In the genomic region with DNA sequence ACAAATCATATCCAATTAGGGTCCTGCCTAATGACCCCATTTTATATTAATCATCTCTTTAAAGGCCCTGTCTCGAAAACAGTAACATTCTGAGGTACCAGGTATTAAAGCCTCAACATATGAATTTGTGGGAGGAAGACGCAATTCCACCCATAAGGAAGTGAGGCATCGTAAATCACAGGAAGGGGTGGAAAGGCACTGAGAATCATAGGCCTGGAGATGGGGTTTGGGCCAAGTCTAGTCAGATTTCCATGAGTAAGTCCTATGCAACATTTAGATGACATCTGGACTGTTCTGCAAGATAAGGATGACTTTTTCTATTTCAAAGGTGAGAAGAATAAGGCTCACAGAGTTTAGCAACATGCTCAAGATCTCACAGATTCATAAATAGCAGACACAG, we compare ENCODE assay signal across 23 cellular contexts.
A peak's percentile ranks its signal among the peaks of the same experiment; 100 is the strongest.
DNase-seq lines count a peak whose midpoint lies in the region; ATAC-seq and TF ChIP-seq lines count a peak whose summit lies in the region.
"Had no signal": no experiment of that assay in that cellular context is flagged by ENCODE, and none has a peak within 500 bp of the region (broad histone marks: within the 10 kb centered on the region; RNA-seq: fewer than 3 reads in every experiment).

No MANE protein-coding gene starts in this region.

- H4K20me1 ChIP-seq in PC-3 (ENCODE audit: low read length): no peaks in the 10 kb centered on the region
- H4K20me1 ChIP-seq: BLaER1 treated with 17β-estradiol and CSF1 and Interleukin-3, amounts not matched to agents 10 nM and 100 nM had no signal

- no peak overlapping the region for H3K4me2 ChIP-seq in PC-3 (ENCODE audit: low read length)
- H3K4me2 ChIP-seq: A549; BLaER1 treated with 17β-estradiol and CSF1 and Interleukin-3, amounts not matched to agents 10 nM and 100 nM had no signal

- peak overlapping the region; percentile 39 for H3K27ac Mint-ChIP-seq in nephron progenitor cell
- H3K27ac Mint-ChIP-seq in activated T-cell treated with anti-CD3 and anti-CD28 coated beads, Interleukin-2, amount 50 U/mL, for 72 hours: no peak overlapping the region
- H3K27ac Mint-ChIP-seq: B cell; CD4-positive, alpha-beta T cell; CD8-positive, alpha-beta T cell had no signal

- H3K27ac ChIP-seq in PC-3 (ENCODE audit: low read length) (peak overlapping the region; percentile 74), dorsolateral prefrontal cortex (peak overlapping the region in 36 of 59 donors; percentile 4 to 81 (median 47)), foreskin keratinocyte (no peak overlapping the region)
- H3K27ac ChIP-seq: 22Rv1; A549; BLaER1 treated with 17β-estradiol and CSF1 and Interleukin-3, amounts not matched to agents 10 nM and 100 nM; C4-2B had no signal

- H3K4me1 Mint-ChIP-seq in nephron progenitor cell: peaks cover 5% of the 10 kb centered on the region
- no peaks in the 10 kb centered on the region for H3K4me1 Mint-ChIP-seq in activated T-cell treated with anti-CD3 and anti-CD28 coated beads, Interleukin-2, amount 50 U/mL, for 72 hours (ENCODE audit: low read depth)
- H3K4me1 Mint-ChIP-seq: B cell had no signal

- H3K4me3 ChIP-seq in PC-3 (ENCODE audit: low read length) (no peak overlapping the region), dorsolateral prefrontal cortex (no peak overlapping the region)
- H3K4me3 ChIP-seq: A549; BLaER1 treated with 17β-estradiol and CSF1 and Interleukin-3, amounts not matched to agents 10 nM and 100 nM; GM12878 had no signal

- no TSS peak for BruUV-seq in PC-3 (replicated peaks; lab: Mats Ljungman, UMichigan)

- TF ChIP-seq CTCF in PC-3 (conservative IDR thresholded peaks at IDR 0.05; ENCODE audit: low read depth, low read length): no peak
- no peak for TF ChIP-seq CTCF in dorsolateral prefrontal cortex (IDR thresholded peaks at IDR 0.05 in 54 of 56, conservative IDR thresholded peaks at IDR 0.05 in 2 of 56; ENCODE audit: low read depth in 1 of 56, partially characterized antibody in 56 of 56)
- no peak for TF ChIP-seq CTCF in nephron progenitor cell (IDR thresholded peaks at IDR 0.05)
- no peak for TF ChIP-seq CTCF in foreskin keratinocyte (conservative IDR thresholded peaks at IDR 0.05)

- H3F3A ChIP-seq in PC-3 (ENCODE audit: low read length, unreplicated experiment): no peaks in the 10 kb centered on the region

- DNase-seq in HS-5 (ENCODE audit: low read depth) (peak; percentile 61), PC-3 (peak; percentile 24), dorsolateral prefrontal cortex (peak in 1 of 10 donors; percentile 13), nephron progenitor cell (no peak), DMS53 (lab: John Stamatoyannopoulos, UW) (no peak), foreskin keratinocyte (no peak), T-helper 1 cell (no peak)
- DNase-seq in activated T-cell treated with anti-CD3 and anti-CD28 coated beads, Interleukin-2, amount 50 U/mL, for 72 hours: no peak
- DNase-seq: AML-193; Caco-2; Calu3; CD4-positive, alpha-beta T cell; CD8-positive, alpha-beta T cell; DMS79; DND-41; EL; GDM1 had no signal

- no peak overlapping the region for H3K9ac ChIP-seq in PC-3 (ENCODE audit: low read length)
- H3K9ac ChIP-seq: BLaER1 treated with 17β-estradiol and CSF1 and Interleukin-3, amounts not matched to agents 10 nM and 100 nM had no signal

- no peaks in the 10 kb centered on the region for H3K9me3 Mint-ChIP-seq in nephron progenitor cell
- H3K9me3 Mint-ChIP-seq in activated T-cell treated with anti-CD3 and anti-CD28 coated beads, Interleukin-2, amount 50 U/mL, for 72 hours: peaks cover 7 to 9% of the 10 kb centered on the region in 2 donors

- no peaks in the 10 kb centered on the region for H3K27me3 Mint-ChIP-seq in nephron progenitor cell (ENCODE audit: low read depth, poor library complexity)
- no peaks in the 10 kb centered on the region for H3K27me3 Mint-ChIP-seq in activated T-cell treated with anti-CD3 and anti-CD28 coated beads, Interleukin-2, amount 50 U/mL, for 72 hours (ENCODE audit: low read depth)
- H3K27me3 Mint-ChIP-seq: B cell; CD4-positive, alpha-beta T cell had no signal

- H3K36me3 ChIP-seq in PC-3 (ENCODE audit: low read depth, low read length): no peaks in the 10 kb centered on the region
- H3K36me3 ChIP-seq: BLaER1 treated with 17β-estradiol and CSF1 and Interleukin-3, amounts not matched to agents 10 nM and 100 nM had no signal

- H2AFZ ChIP-seq in PC-3 (ENCODE audit: low read length): no peak overlapping the region

- ATAC-seq in PC-3 (peak; percentile 43; the same call in 1 of the 2 replicates), foreskin keratinocyte (no peak)
- no peak for ATAC-seq in activated T-cell treated with anti-CD3 and anti-CD28 coated beads, Interleukin-2, amount 50 U/mL, for 72 hours (replicated peaks in 1 of 2)
- ATAC-seq: A549; CD8-positive, alpha-beta T cell; GM12878 had no signal

- no peaks in the 10 kb centered on the region for H3K9me3 ChIP-seq in PC-3 (ENCODE audit: low read length)
- H3K9me3 ChIP-seq: A549; BLaER1 treated with 17β-estradiol and CSF1 and Interleukin-3, amounts not matched to agents 10 nM and 100 nM; Caco-2 had no signal

- no peaks in the 10 kb centered on the region for H3K27me3 ChIP-seq in PC-3 (ENCODE audit: low read length)
- H3K27me3 ChIP-seq in dorsolateral prefrontal cortex: no peaks in the 10 kb centered on the region
- no peaks in the 10 kb centered on the region for H3K27me3 ChIP-seq in foreskin keratinocyte
- H3K27me3 ChIP-seq: BLaER1 treated with 17β-estradiol and CSF1 and Interleukin-3, amounts not matched to agents 10 nM and 100 nM had no signal

- POLR2A ChIA-PET in PC-3 (lab: Charles Lee; ENCODE audit: unreplicated experiment): no interaction called here

- no peak overlapping the region for H3K4me3 Mint-ChIP-seq in nephron progenitor cell
- no peak overlapping the region for H3K4me3 Mint-ChIP-seq in activated T-cell treated with anti-CD3 and anti-CD28 coated beads, Interleukin-2, amount 50 U/mL, for 72 hours
- H3K4me3 Mint-ChIP-seq: B cell; CD4-positive, alpha-beta T cell; CD8-positive, alpha-beta T cell had no signal

- no peaks in the 10 kb centered on the region for H3K9me2 ChIP-seq in PC-3 (replicated peaks; ENCODE audit: low read length)

- no peaks in the 10 kb centered on the region for H3K36me3 Mint-ChIP-seq in nephron progenitor cell (ENCODE audit: low read depth)
- H3K36me3 Mint-ChIP-seq in activated T-cell treated with anti-CD3 and anti-CD28 coated beads, Interleukin-2, amount 50 U/mL, for 72 hours (ENCODE audit: insufficient read depth in 2 of 2): peaks cover 0 to 1% of the 10 kb centered on the region in 2 donors
- H3K36me3 Mint-ChIP-seq: CD8-positive, alpha-beta T cell had no signal

- H3K79me2 ChIP-seq in PC-3 (ENCODE audit: low read length): no peaks in the 10 kb centered on the region

- H3K4me1 ChIP-seq in PC-3 (ENCODE audit: insufficient read depth, low read length) (no peaks in the 10 kb centered on the region), foreskin keratinocyte (no peaks in the 10 kb centered on the region)
- H3K4me1 ChIP-seq: A549; BLaER1 treated with 17β-estradiol and CSF1 and Interleukin-3, amounts not matched to agents 10 nM and 100 nM; Caco-2 had no signal

- CTCF ChIA-PET in PC-3 (lab: Charles Lee): no interaction called here

- intact Hi-C loops in PC-3 (cut with micrococcal nuclease): no loop called here
- intact Hi-C loops in dorsolateral prefrontal cortex (cut with DNase I): no loop called here

Comparison
In these comparisons a context has a peak if more than half of its experiments do, and no peak if none do; other contexts are left out.
1. DNase-seq: peak in HS-5 (single experiment) and PC-3 (single experiment); none in nephron progenitor cell (single experiment), activated T-cell treated with anti-CD3 and anti-CD28 coated beads, Interleukin-2, amount 50 U/mL, for 72 hours (0 of 2), DMS53 (single experiment), foreskin keratinocyte (0 of 2) and T-helper 1 cell (0 of 5).